In genomic region chr1:84997667-84998600, GRCh38 we compare ENCODE assay signal across 8 cellular contexts. TPM values are rescaled to one million over a fixed set of nuclear protein-coding genes. Genes with fewer than 3 reads are reported as not detected.
DNase-seq lines count a peak whose midpoint lies in the region; ATAC-seq and TF ChIP-seq lines count a peak whose summit lies in the region.

No MANE protein-coding gene starts in this region.

- H3K9me3 ChIP-seq in ascending aorta (no peaks in the 10 kb centered on the region), iPS-20b (ENCODE audit: insufficient read depth, low read depth, low read length) (no peaks in the 10 kb centered on the region; the same call in 1 of the 2 replicates), spleen (no peaks in the 10 kb centered on the region)

- TF ChIP-seq POLR2A in spleen (IDR thresholded peaks at IDR 0.05): no peak

- H3K4me3 ChIP-seq in GM12865 (ENCODE audit: low read depth, low read length) (peak overlapping the region; percentile 91), LNCaP clone FGC (ENCODE audit: low read depth, low read length) (peak overlapping the region; percentile 66), ascending aorta (peak overlapping the region; percentile 67 to 94), iPS-20b (ENCODE audit: low read length) (peak overlapping the region; percentile 74), spleen (peak overlapping the region; percentile 51 to 87 (median 71))

- no peak for ATAC-seq in HG03139 (IDR thresholded peaks at IDR 0.05; ENCODE audit: unreplicated experiment)

- WGBS in spleen, 5 donors: 1 to 3% (median 3%) methylated on average over 53 to 58 of the region's 58 CpGs

- intact Hi-C loops in ascending aorta (cut with DNase I): loop anchor here (5.0 kb wide), 1 partner anchor 51 kb away; no protein-coding TSS in a partner anchor
- intact Hi-C loops in spleen (cut with DNase I; ENCODE audit: low total_unique reads): no loop called here

- no peak for TF ChIP-seq CTCF in GM12865 (IDR thresholded peaks at IDR 0.05; ENCODE audit: insufficient read depth, low read depth, low read length, missing control alignments)
- TF ChIP-seq CTCF in LNCaP clone FGC (IDR thresholded peaks at IDR 0.05; ENCODE audit: control insufficient read depth, extremely low read depth, insufficient read depth): no peak
- no peak for TF ChIP-seq CTCF in ascending aorta (IDR thresholded peaks at IDR 0.05)
- no peak for TF ChIP-seq CTCF in spleen (IDR thresholded peaks at IDR 0.05 in 8 of 11, conservative IDR thresholded peaks at IDR 0.05 in 3 of 11)

- H3K27ac ChIP-seq in ascending aorta (no peak overlapping the region), iPS-20b (ENCODE audit: low read length) (no peak overlapping the region), spleen (peak overlapping the region in 4 of 8 donors; percentile 66 to 82 (median 76))

- DNase-seq in GM12865 (ENCODE audit: low read depth) (peak; percentile 46), LNCaP clone FGC (ENCODE audit: low read depth) (no peak), ascending aorta (ENCODE audit: low spot score in 2 of 2) (no peak), spleen (peak; percentile 75), glomerular visceral epithelial cell (ENCODE audit: extremely low spot score) (no peak), NCI-H2081 treated with DMSO at 0.1 percent for 48 hours (lab: John Stamatoyannopoulos, UW) (no peak)

- peaks cover 6 to 8% of the 10 kb centered on the region in 2 donors for H3K4me1 ChIP-seq in ascending aorta
- peaks cover 3% of the 10 kb centered on the region; the same call in 1 of the 2 replicates for H3K4me1 ChIP-seq in iPS-20b (ENCODE audit: insufficient read depth, low read length)
- H3K4me1 ChIP-seq in spleen: peaks cover 12 to 55% (median 30%) of the 10 kb centered on the region in 6 donors

- H3K36me3 ChIP-seq in ascending aorta (no peaks in the 10 kb centered on the region), iPS-20b (ENCODE audit: insufficient read depth, low read depth, low read length) (no peaks in the 10 kb centered on the region), spleen (no peaks in the 10 kb centered on the region)

- no peak overlapping the region for H3K9ac ChIP-seq in iPS-20b (ENCODE audit: low read depth, low read length)

- H3K27me3 ChIP-seq in ascending aorta: no peaks in the 10 kb centered on the region
- peaks cover 85% of the 10 kb centered on the region for H3K27me3 ChIP-seq in iPS-20b (ENCODE audit: insufficient read depth, low read length)
- peaks cover 0 to 61% (median 19%) of the 10 kb centered on the region in 7 donors for H3K27me3 ChIP-seq in spleen (replicated peaks in 1 of 7)

RNA-seq across cellular contexts. Expression of gene MCOLN2, which starts 1.0 kb away (rescaled TPM):
- total RNA-seq in ascending aorta: not detected
- 10 to 100 TPM; 13.1 to 24.8 (median 16.6) TPM for total RNA-seq in spleen
- 10 to 100 TPM; 19.0 to 32.8 (median 27.4) TPM for polyA plus RNA-seq in spleen

RNA-seq across cellular contexts. Expression of gene MCOLN3, which starts 50.4 kb away (rescaled TPM):
- total RNA-seq in ascending aorta (0.32 TPM), spleen (1 to 10 TPM in 6 of 7 donors, under 1 TPM in 1; 0.72 to 8.7 (median 2.5) TPM)
- 1 to 10 TPM in 2 of 3 donors, under 1 TPM in 1; 0.68 to 2.0 (median 1.4) TPM for polyA plus RNA-seq in spleen

Comparison
In these comparisons a context has a peak if more than half of its experiments do, and no peak if none do; other contexts are left out.
1. DNase-seq: peak in GM12865 (single experiment) and spleen (single experiment); none in LNCaP clone FGC (single experiment), ascending aorta (0 of 2), glomerular visceral epithelial cell (single experiment) and NCI-H2081 treated with DMSO at 0.1 percent for 48 hours (single experiment).
2. RNA of gene MCOLN2, which starts 1.0 kb away (total RNA-seq): 13.1 to 24.8 TPM in spleen; not detected in ascending aorta (single experiment); every median in the first group is over 10 times any median in the second.
3. Peak in every context shown above with its lines, with median percentiles within 50 percentile points of each other: H3K4me3 ChIP-seq.